In genomic region chr9:118222375-118222774, GRCh38 we compare ENCODE assay signal across 1 cellular context.
TF ChIP-seq lines count a peak whose summit lies in the region.

No MANE protein-coding gene starts in this region.

TF ChIP-seq in WTC11, 78 proteins besides CTCF, POLR2A, EP300 and RAD21 (continued from another document):
- TF ChIP-seq E2F1 (CRISPR knock-in tag; IDR thresholded peaks at IDR 0.05): no peak
